26 cellular contexts compared by ENCODE assay signal in the genomic region with DNA sequence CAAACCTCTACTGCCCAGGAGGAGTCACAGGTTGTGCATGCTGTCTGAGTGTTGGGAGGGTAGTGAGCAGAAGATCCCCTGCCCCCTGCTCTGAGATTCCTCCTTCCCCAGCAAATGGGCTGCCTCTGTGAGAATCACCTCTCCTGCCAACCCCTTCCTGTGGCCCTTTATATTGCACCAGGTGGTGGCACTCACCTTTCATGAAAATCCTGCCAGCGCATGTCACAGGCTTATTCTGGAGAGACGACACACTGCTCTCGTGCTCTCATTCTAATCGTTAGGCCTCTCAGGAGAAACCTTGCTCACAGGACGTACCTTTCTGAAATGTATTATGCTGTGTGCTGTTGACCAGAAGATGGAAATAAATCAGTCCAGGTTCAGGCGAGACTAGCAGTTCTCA.
DNase-seq lines count a peak whose midpoint lies in the region; ATAC-seq, FAIRE-seq and TF ChIP-seq lines count a peak whose summit lies in the region.
"Had no signal": no experiment of that assay in that cellular context is flagged by ENCODE, and none has a peak within 500 bp of the region (broad histone marks: within the 10 kb centered on the region; RNA-seq: fewer than 3 reads in every experiment).

No MANE protein-coding gene starts in this region.

- POLR2A ChIA-PET in K562 (lab: Yijun Ruan, JAX): interaction anchor here (0.6 kb wide), 1 partner anchor 54 kb away, joined by 3 read pairs; no protein-coding TSS in a partner anchor

- TF ChIP-seq EP300 in K562 (IDR thresholded peaks at IDR 0.05; ENCODE audit: low read length): no peak

- BruUV-seq in K562 (replicated peaks; lab: Mats Ljungman, UMichigan): no TSS peak

- 43% methylated on average over 6 of the region's 6 CpGs for WGBS in K562 (ENCODE audit: insufficient coverage, low coverage, missing lambda C conversion rate)
- WGBS in neuronal stem cell (ENCODE audit: extremely low coverage in 2 of 2, insufficient read length in 2 of 2, insufficient replicate concordance in 1 of 2), 2 donors: no CpG with 5 or more reads among the region's 6 CpGs

- H3K14ac ChIP-seq in neuronal stem cell (ENCODE audit: low read length): no peak overlapping the region

- H3K79me1 ChIP-seq in neuronal stem cell (ENCODE audit: low read depth, low read length): no peaks in the 10 kb centered on the region

- no peak overlapping the region for H2BK12ac ChIP-seq in neuronal stem cell (ENCODE audit: low read length)

- H3K27ac ChIP-seq in K562 (ENCODE audit: extremely low read depth, low read depth, low read length): no peak overlapping the region
- no peak overlapping the region for H3K27ac ChIP-seq in neuronal stem cell (replicated peaks; ENCODE audit: low read length)
- H3K27ac ChIP-seq: cardiac muscle cell, sigmoid colon had no signal

- CTCF ChIA-PET in K562 (lab: Yijun Ruan, JAX; ENCODE audit: low intra/inter-chr PET ratio): no interaction called here

- H3K4me1 ChIP-seq in K562 (replicated peaks in 1 of 2; ENCODE audit: control insufficient read depth in 2 of 2, insufficient read depth in 2 of 2, low read length in 2 of 2) (peaks cover 0 to 12% of the 10 kb centered on the region in 2 experiments; a peak in 3 of 5 replicates), neuronal stem cell (ENCODE audit: control insufficient read depth in 2 of 2, insufficient read depth in 1 of 2, low read depth in 1 of 2, low read length in 2 of 2) (peaks cover 0 to 11% of the 10 kb centered on the region in 2 donors)

- H3K9me3 ChIP-seq in K562 (replicated peaks; ENCODE audit: control insufficient read depth, insufficient read depth, low read depth, low read length) (no peaks in the 10 kb centered on the region), neuronal stem cell (replicated peaks in 1 of 2; ENCODE audit: control insufficient read depth in 2 of 2, insufficient read depth in 1 of 2, low read depth in 1 of 2, low read length in 2 of 2) (no peaks in the 10 kb centered on the region), MG63 (no peaks in the 10 kb centered on the region)
- H3K9me3 ChIP-seq: sigmoid colon had no signal

- H4K91ac ChIP-seq in neuronal stem cell (ENCODE audit: low read depth, low read length, poor library complexity): no peak overlapping the region

- H3K36me3 ChIP-seq in K562 (ENCODE audit: control insufficient read depth, insufficient read depth, low read length) (no peaks in the 10 kb centered on the region), neuronal stem cell (replicated peaks in 1 of 2; ENCODE audit: control insufficient read depth in 2 of 2, insufficient read depth in 2 of 2, low read length in 2 of 2) (peaks cover 32 to 74% of the 10 kb centered on the region in 2 donors), MG63 (no peaks in the 10 kb centered on the region; the same call in 1 of the 2 replicates)

- no peaks in the 10 kb centered on the region for H4K20me1 ChIP-seq in K562 (replicated peaks; ENCODE audit: control insufficient read depth, insufficient read depth, low read length)

- no peak overlapping the region for H3K9ac ChIP-seq in K562 (ENCODE audit: insufficient read depth in 1 of 2, low read depth in 2 of 2, low read length in 2 of 2)
- H3K9ac ChIP-seq in neuronal stem cell (ENCODE audit: low read depth, low read length, poor library complexity): peak overlapping the region; percentile 15

- H2AK5ac ChIP-seq in neuronal stem cell (ENCODE audit: low read depth, low read length): no peak overlapping the region

- DNase-seq in NCI-H2081 (lab: John Stamatoyannopoulos, UW) (peak; percentile 22 to 62), NCI-H2081 treated with DMSO at 0.1 percent for 48 hours (lab: John Stamatoyannopoulos, UW) (no peak), NCI-H2171 treated with DMSO at 0.1 percent for 48 hours (lab: John Stamatoyannopoulos, UW) (peak; percentile 47), K562 (ENCODE audit: extremely low read depth in 1 of 4, low spot score in 3 of 4) (no peak), neuronal stem cell (ENCODE audit: low spot score) (no peak), MG63 (no peak), GM19238 (ENCODE audit: insufficient read length, low spot score) (no peak)
- DNase-seq: activated CD4-positive, alpha-beta T cell treated with anti-CD3 and anti-CD28 coated beads for 36 hours; activated CD8-positive, alpha-beta memory T cell treated with anti-CD3 and anti-CD28 coated beads for 24 hours; activated naive CD4-positive, alpha-beta T cell; activated T-cell treated with anti-CD3 and anti-CD28 coated beads, Interleukin-2, amount 50 U/mL, for 4 hours; amygdala; COR-L47; erythroblast; foreskin fibroblast; H7; KBM-7; left ventricle myocardium superior; midbrain; NCI-H1694; OCI-M1; sigmoid colon; stimulated activated CD8-positive, alpha-beta memory T cell treated with anti-CD3 and anti-CD28 coated beads, Interleukin-4, amount 100 ng/mL, for 48 hours; T-cell had no signal

- no peak overlapping the region for H3K18ac ChIP-seq in neuronal stem cell (ENCODE audit: low read length)

- H2AFZ ChIP-seq in K562 (ENCODE audit: low read depth, low read length) (no peak overlapping the region), neuronal stem cell (ENCODE audit: low read length) (no peak overlapping the region)

- H2BK5ac ChIP-seq in neuronal stem cell (ENCODE audit: low read length): no peak overlapping the region

- no peak overlapping the region for H3K4me3 ChIP-seq in K562
- H3K4me3 ChIP-seq in neuronal stem cell (ENCODE audit: low read length in 2 of 2): no peak overlapping the region
- no peak overlapping the region for H3K4me3 ChIP-seq in MG63
- H3K4me3 ChIP-seq: cardiac muscle cell, sigmoid colon had no signal

- TF ChIP-seq RAD21 in K562 (CRISPR knock-in tag; conservative IDR thresholded peaks at IDR 0.05 in 1 of 2, IDR thresholded peaks at IDR 0.05 in 1 of 2): 0 out of 4 replicates have a peak, but pooled peaks of 1 of the 2 experiments have one; percentile 24

- H3K27me3 ChIP-seq in K562 (ENCODE audit: control insufficient read depth in 2 of 2, insufficient read depth in 2 of 2, low read length in 2 of 2) (peaks cover 13% of the 10 kb centered on the region in 2 experiments), neuronal stem cell (ENCODE audit: control insufficient read depth in 3 of 3, insufficient read depth in 3 of 3, low read depth in 1 of 3, low read length in 3 of 3) (no peaks in the 10 kb centered on the region), MG63 (no peaks in the 10 kb centered on the region)
- H3K27me3 ChIP-seq: cardiac muscle cell, sigmoid colon had no signal

- peak; percentile 19; the same call in 2 of the 3 replicates for ATAC-seq in K562
- no peak for ATAC-seq in GM21423 (IDR thresholded peaks at IDR 0.05; ENCODE audit: unreplicated experiment)
- ATAC-seq: activated CD4-positive, alpha-beta T cell treated with anti-CD3 and anti-CD28 coated beads for 36 hours; activated T-cell treated with anti-CD3 and anti-CD28 coated beads, Interleukin-2, amount 50 U/mL, for 4 hours; left ventricle myocardium superior; T-cell had no signal

- H4K8ac ChIP-seq in neuronal stem cell (ENCODE audit: low read depth, low read length): no peak overlapping the region

- no peak for TF ChIP-seq POLR2A in K562 (conservative IDR thresholded peaks at IDR 0.05)

- no peak overlapping the region for H2BK120ac ChIP-seq in neuronal stem cell (ENCODE audit: low read depth, low read length)

- no peak for TF ChIP-seq CTCF in K562 (IDR thresholded peaks at IDR 0.05 in 2 of 3, conservative IDR thresholded peaks at IDR 0.05 in 1 of 3; ENCODE audit: insufficient read depth in 2 of 3, low read depth in 1 of 3, low read length in 3 of 3)

- H2BK15ac ChIP-seq in neuronal stem cell (ENCODE audit: low read length): no peak overlapping the region

- peak; percentile 55 for FAIRE-seq in K562 (lab: Jason Lieb, UNC)

- no peak overlapping the region for H3K4ac ChIP-seq in neuronal stem cell (ENCODE audit: low read length)

- no peaks in the 10 kb centered on the region for H3K9me1 ChIP-seq in K562 (ENCODE audit: control insufficient read depth, insufficient read depth, low read length)

- H3K79me2 ChIP-seq in K562 (ENCODE audit: control insufficient read depth, insufficient read depth, low read length): no peaks in the 10 kb centered on the region

- H3K4me2 ChIP-seq in K562 (ENCODE audit: insufficient read depth, low read length) (no peak overlapping the region), neuronal stem cell (ENCODE audit: insufficient read depth, low read length, poor library complexity, severe bottlenecking) (no peak overlapping the region)

- in situ Hi-C loops in K562 (cut with MboI): no loop called here

- intact Hi-C loops in K562 (cut with micrococcal nuclease): loop anchor here (5.0 to 10.0 kb wide), 4 partner anchors 234 to 746 kb away; no protein-coding TSS in a partner anchor

- H3K23ac ChIP-seq in neuronal stem cell (ENCODE audit: low read depth, low read length, poor library complexity): no peak overlapping the region

TF ChIP-seq in K562, 482 proteins besides CTCF, POLR2A, EP300 and RAD21 (continues in another document):
- TF ChIP-seq, protein P1, sequence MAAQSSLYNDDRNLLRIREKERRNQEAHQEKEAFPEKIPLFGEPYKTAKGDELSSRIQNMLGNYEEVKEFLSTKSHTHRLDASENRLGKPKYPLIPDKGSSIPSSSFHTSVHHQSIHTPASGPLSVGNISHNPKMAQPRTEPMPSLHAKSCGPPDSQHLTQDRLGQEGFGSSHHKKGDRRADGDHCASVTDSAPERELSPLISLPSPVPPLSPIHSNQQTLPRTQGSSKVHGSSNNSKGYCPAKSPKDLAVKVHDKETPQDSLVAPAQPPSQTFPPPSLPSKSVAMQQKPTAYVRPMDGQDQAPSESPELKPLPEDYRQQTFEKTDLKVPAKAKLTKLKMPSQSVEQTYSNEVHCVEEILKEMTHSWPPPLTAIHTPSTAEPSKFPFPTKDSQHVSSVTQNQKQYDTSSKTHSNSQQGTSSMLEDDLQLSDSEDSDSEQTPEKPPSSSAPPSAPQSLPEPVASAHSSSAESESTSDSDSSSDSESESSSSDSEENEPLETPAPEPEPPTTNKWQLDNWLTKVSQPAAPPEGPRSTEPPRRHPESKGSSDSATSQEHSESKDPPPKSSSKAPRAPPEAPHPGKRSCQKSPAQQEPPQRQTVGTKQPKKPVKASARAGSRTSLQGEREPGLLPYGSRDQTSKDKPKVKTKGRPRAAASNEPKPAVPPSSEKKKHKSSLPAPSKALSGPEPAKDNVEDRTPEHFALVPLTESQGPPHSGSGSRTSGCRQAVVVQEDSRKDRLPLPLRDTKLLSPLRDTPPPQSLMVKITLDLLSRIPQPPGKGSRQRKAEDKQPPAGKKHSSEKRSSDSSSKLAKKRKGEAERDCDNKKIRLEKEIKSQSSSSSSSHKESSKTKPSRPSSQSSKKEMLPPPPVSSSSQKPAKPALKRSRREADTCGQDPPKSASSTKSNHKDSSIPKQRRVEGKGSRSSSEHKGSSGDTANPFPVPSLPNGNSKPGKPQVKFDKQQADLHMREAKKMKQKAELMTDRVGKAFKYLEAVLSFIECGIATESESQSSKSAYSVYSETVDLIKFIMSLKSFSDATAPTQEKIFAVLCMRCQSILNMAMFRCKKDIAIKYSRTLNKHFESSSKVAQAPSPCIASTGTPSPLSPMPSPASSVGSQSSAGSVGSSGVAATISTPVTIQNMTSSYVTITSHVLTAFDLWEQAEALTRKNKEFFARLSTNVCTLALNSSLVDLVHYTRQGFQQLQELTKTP (IDR thresholded peaks at IDR 0.05; ENCODE audit: low read depth in 1 of 2, partially characterized antibody in 2 of 2): no peak
- TF ChIP-seq SIX5 (IDR thresholded peaks at IDR 0.05; ENCODE audit: borderline replicate concordance in 1 of 2, insufficient read depth in 1 of 2, low read depth in 1 of 2, low read length in 2 of 2) (no peak), PHTF2 (CRISPR knock-in tag; IDR thresholded peaks at IDR 0.05) (no peak)

Comparison
In these comparisons a context has a peak if more than half of its experiments do, and no peak if none do; other contexts are left out.
1. DNase-seq: peak in NCI-H2081 (2 of 2) and NCI-H2171 treated with DMSO at 0.1 percent for 48 hours (single experiment); none in NCI-H2081 treated with DMSO at 0.1 percent for 48 hours (single experiment), K562 (0 of 4), neuronal stem cell (single experiment), MG63 (single experiment) and GM19238 (single experiment).